In the genomic region with DNA sequence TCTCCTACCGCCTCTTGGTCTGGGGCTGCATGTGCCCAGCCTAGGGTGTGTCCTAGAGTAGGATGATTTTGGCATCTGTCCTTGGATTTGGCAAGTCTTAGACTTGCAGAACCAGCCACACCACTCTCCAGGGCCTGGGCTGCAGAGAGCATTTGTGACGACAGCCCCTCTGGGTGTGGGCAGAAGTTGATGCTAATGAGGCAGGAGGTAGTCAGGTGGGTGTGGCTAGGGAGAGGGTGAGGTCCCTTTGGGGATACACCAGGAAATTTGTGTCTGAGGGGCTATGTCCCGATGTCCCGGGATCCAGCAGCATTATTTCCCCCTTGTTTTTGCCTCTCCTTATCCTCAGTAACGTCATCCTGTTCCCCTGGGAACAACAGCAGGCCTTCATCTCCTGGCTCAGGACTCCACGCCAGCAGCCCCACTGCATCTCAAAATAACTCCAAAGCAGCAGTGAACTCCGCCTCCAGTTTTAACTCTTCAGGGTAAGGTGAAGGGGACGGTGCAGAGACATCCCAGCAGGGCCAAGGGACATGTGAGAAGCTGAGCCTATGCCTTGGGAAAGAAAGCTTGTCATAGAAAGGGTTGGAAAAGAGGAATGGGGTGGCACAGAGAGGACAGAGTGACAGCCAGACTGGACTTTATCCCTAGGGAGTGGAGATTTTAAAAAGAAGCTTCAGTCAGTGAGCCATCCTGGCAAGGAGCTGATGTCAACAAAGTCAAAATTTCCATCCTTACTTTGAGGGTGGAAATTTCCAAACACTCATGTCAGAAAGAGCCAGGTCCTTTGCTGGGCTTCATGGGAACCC, we compare ENCODE assay signal across 8 cellular contexts. TPM values are rescaled to one million over a fixed set of nuclear protein-coding genes. Genes with fewer than 3 reads are reported as not detected.
DNase-seq lines count a peak whose midpoint lies in the region; ATAC-seq and TF ChIP-seq lines count a peak whose summit lies in the region.

No MANE protein-coding gene starts in this region.

- no peak for ATAC-seq in HG02798 (IDR thresholded peaks at IDR 0.05; ENCODE audit: poor library complexity, unreplicated experiment)
- no peak for ATAC-seq in T-helper 17 cell

- 13% methylated on average over 6 of the region's 8 CpGs for WGBS in mammary epithelial cell (ENCODE audit: low coverage, missing lambda C conversion rate)

- TF ChIP-seq CTCF in mammary epithelial cell (conservative IDR thresholded peaks at IDR 0.05 in 1 of 2, IDR thresholded peaks at IDR 0.05 in 1 of 2; ENCODE audit: extremely low read depth in 1 of 2, insufficient read depth in 1 of 2, low read depth in 1 of 2, low read length in 2 of 2) = no peak

- peak overlapping the region; percentile 37 for H3K4me2 ChIP-seq in mammary epithelial cell (ENCODE audit: insufficient read depth, low read depth, low read length)

- peaks cover 4% of the 10 kb centered on the region for H3K4me1 Mint-ChIP-seq in T-helper 17 cell

- no peak overlapping the region for H3K27ac ChIP-seq in HUES6 (ENCODE audit: low read depth, low read length)
- H3K27ac ChIP-seq in mammary epithelial cell (ENCODE audit: insufficient read depth, low read depth, low read length) = no peak overlapping the region
- H3K27ac ChIP-seq in subcutaneous abdominal adipose tissue (ENCODE audit: low read depth, low read length) = peak overlapping the region; percentile 17

- no peaks in the 10 kb centered on the region for H3K79me2 ChIP-seq in mammary epithelial cell (ENCODE audit: insufficient read depth, low read length)

- dilution Hi-C loops in mammary epithelial cell (cut with HindIII; ENCODE audit: low sequenced_read_pairs) = no loop called here

- BruUV-seq in mammary epithelial cell (replicated peaks; lab: Mats Ljungman, UMichigan) = no TSS peak

- H3K36me3 ChIP-seq in HUES6 (ENCODE audit: control insufficient read depth, insufficient read depth, low read length) (no peaks in the 10 kb centered on the region), mammary epithelial cell (ENCODE audit: insufficient read depth, low read length) (no peaks in the 10 kb centered on the region), subcutaneous abdominal adipose tissue (ENCODE audit: control insufficient read depth in 5 of 5, insufficient read depth in 5 of 5, low read length in 5 of 5) (no peaks in the 10 kb centered on the region)

- peak; percentile 89 for DNase-seq in mammary epithelial cell
- peak; percentile 84 for DNase-seq in islet precursor cell
- DNase-seq in NCI-H2081 (lab: John Stamatoyannopoulos, UW) = no peak
- DNase-seq in NCI-H1436 (lab: John Stamatoyannopoulos, UW) = no peak
- DNase-seq in T-helper 17 cell = no peak

- CTCF ChIA-PET in mammary epithelial cell (lab: Charles Lee; ENCODE audit: low non-redundant PET) = no interaction called here

- no peaks in the 10 kb centered on the region for H4K20me1 ChIP-seq in mammary epithelial cell (ENCODE audit: insufficient read depth, low read length)

- no peak overlapping the region for H3K27ac Mint-ChIP-seq in T-helper 17 cell

- no peak overlapping the region for H3K9ac ChIP-seq in HUES6 (ENCODE audit: low read length)
- H3K9ac ChIP-seq in mammary epithelial cell (ENCODE audit: insufficient read depth, low read length) = no peak overlapping the region
- no peak overlapping the region for H3K9ac ChIP-seq in subcutaneous abdominal adipose tissue (ENCODE audit: low read length in 5 of 5)

- H3K9me3 ChIP-seq in HUES6 (ENCODE audit: control insufficient read depth, insufficient read depth, low read depth, low read length) (no peaks in the 10 kb centered on the region), mammary epithelial cell (replicated peaks; ENCODE audit: insufficient read depth, low read length) (no peaks in the 10 kb centered on the region), subcutaneous abdominal adipose tissue (ENCODE audit: control insufficient read depth in 5 of 5, low read length in 5 of 5) (no peaks in the 10 kb centered on the region), T-helper 17 cell (ENCODE audit: control insufficient read depth, low read length, poor library complexity, severe bottlenecking) (no peaks in the 10 kb centered on the region)

- intact Hi-C loops in mammary epithelial cell (cut with micrococcal nuclease) = no loop called here

- H2AFZ ChIP-seq in mammary epithelial cell (ENCODE audit: low read depth, low read length) = peak overlapping the region; percentile 23

- no peak overlapping the region for H3K4me3 Mint-ChIP-seq in T-helper 17 cell

- peaks cover 52% of the 10 kb centered on the region for H3K27me3 Mint-ChIP-seq in T-helper 17 cell

- in situ Hi-C loops in mammary epithelial cell (cut with MboI; ENCODE audit: low sequenced_read_pairs in 2 of 2) = no loop called here

- H3K36me3 Mint-ChIP-seq in T-helper 17 cell (ENCODE audit: low read depth) = peaks cover 4% of the 10 kb centered on the region

- peak overlapping the region; percentile 5; the same call in 1 of the 2 replicates for H3K4me3 ChIP-seq in HUES6 (ENCODE audit: low read depth, low read length)
- no peak overlapping the region for H3K4me3 ChIP-seq in mammary epithelial cell (replicated peaks in 1 of 3; ENCODE audit: insufficient read depth in 1 of 3, low read depth in 2 of 3, low read length in 3 of 3)
- no peak overlapping the region for H3K4me3 ChIP-seq in subcutaneous abdominal adipose tissue (ENCODE audit: low read depth in 1 of 5, low read length in 5 of 5)

- H3K27me3 ChIP-seq in HUES6 (ENCODE audit: control insufficient read depth, insufficient read depth, low read length) (no peaks in the 10 kb centered on the region), mammary epithelial cell (ENCODE audit: insufficient read depth, low read length) (no peaks in the 10 kb centered on the region), subcutaneous abdominal adipose tissue (ENCODE audit: control insufficient read depth in 5 of 5, insufficient read depth in 4 of 5, low read length in 5 of 5) (peaks cover 0 to 12% (median 3%) of the 10 kb centered on the region in 5 donors)

- H3K4me1 ChIP-seq in HUES6 (ENCODE audit: control insufficient read depth, insufficient read depth, low read length) (peaks cover 13% of the 10 kb centered on the region), mammary epithelial cell (ENCODE audit: insufficient read depth, low read length) (peaks cover 15% of the 10 kb centered on the region), subcutaneous abdominal adipose tissue (ENCODE audit: control insufficient read depth in 5 of 5, insufficient read depth in 5 of 5, low read length in 5 of 5) (peaks cover 0 to 8% (median 7%) of the 10 kb centered on the region in 5 donors)

RNA-seq across cellular contexts. Expression of a gene that starts 8.0 kb away (rescaled TPM):
- total RNA-seq in mammary epithelial cell = 1 to 10 TPM; 3.0 to 3.2 TPM
- 2.5 TPM for polyA plus RNA-seq in mammary epithelial cell
- polyA minus RNA-seq in mammary epithelial cell = 1.1 TPM
- total RNA-seq in T-helper 17 cell = under 1 TPM; 0.10 to 0.32 TPM

RNA-seq across cellular contexts. Expression of a gene that starts 19.1 kb away (rescaled TPM):
- total RNA-seq in mammary epithelial cell = 10 to 100 TPM; 54.3 to 55.7 TPM
- 11.7 TPM for polyA plus RNA-seq in mammary epithelial cell
- 47.2 TPM for polyA minus RNA-seq in mammary epithelial cell
- total RNA-seq in T-helper 17 cell = 10 to 100 TPM; 12.9 to 31.3 TPM

Comparison
In these comparisons a context has a peak if more than half of its experiments do, and no peak if none do; other contexts are left out.
1. DNase-seq: peak in mammary epithelial cell (single experiment) and islet precursor cell (single experiment); none in NCI-H2081 (0 of 2), NCI-H1436 (single experiment) and T-helper 17 cell (0 of 3).